Comparison of ENCODE assay signal across 8 cellular contexts in the genomic region with DNA sequence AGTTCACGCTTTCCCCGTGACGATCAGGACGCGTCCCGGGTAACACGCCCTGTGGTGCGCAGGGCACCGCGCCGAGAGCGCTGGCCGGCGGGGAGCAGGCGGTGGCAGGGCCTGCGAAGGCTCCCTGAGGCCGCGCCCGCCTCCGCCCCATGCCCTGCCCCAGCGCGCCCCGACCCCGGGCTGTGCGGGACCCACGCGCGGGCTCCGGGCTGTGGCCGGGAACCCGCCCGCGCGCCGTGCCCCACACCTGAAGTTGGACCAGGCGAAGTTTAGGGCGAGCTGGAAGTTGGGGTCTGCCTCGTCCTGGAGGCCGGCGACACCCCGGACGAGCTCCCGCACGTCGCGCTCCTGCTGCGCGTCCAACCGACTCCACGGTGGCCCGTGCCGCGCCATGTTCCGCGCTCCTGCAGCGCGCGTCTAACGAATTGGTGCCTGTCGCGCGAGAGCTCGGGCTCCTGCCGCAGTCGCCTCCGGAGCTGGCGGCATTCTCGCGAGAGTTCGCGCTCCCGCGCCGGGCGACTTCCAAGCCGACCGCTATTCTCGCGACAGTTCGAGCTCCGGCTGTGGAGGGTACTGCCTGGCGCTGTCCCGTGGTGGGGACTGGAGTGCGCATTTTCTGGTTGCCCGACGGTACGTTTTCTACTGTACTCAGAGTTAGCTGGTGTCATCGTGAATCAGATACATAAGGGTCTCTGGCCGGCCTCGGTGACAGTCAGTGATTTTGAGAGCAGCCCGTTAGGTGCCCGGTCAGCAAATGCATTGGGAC. TPM values are rescaled to one million over a fixed set of nuclear protein-coding genes. Genes with fewer than 3 reads are reported as not detected.
DNase-seq lines count a peak whose midpoint lies in the region; ATAC-seq and TF ChIP-seq lines count a peak whose summit lies in the region.

Gene TUBGCP5, minus strand, starts transcription at position 419 of the 766 bp plus-strand sequence. Its CDS starts 26 bp downstream, at position 393.

- peak within 1 kb of the TSS; percentile 99 for H3K4me3 Mint-ChIP-seq in Caco-2 (ENCODE audit: unreplicated experiment)
- peak within 1 kb of the TSS; percentile 85 to 92 for H3K4me3 Mint-ChIP-seq in effector memory CD8-positive, alpha-beta T cell
- H3K4me3 Mint-ChIP-seq in memory B cell = peak within 1 kb of the TSS; percentile 96

- intact Hi-C loops in Caco-2 (cut with micrococcal nuclease; ENCODE audit: unreplicated experiment) = loop anchor here (2.0 to 5.0 kb wide), 4 partner anchors 33 to 427 kb away; no protein-coding TSS in a partner anchor

- peak within 1 kb of the TSS; percentile 79 for H3K4me3 ChIP-seq in Caco-2 (ENCODE audit: low read depth, low read length)

- DNase-seq in Caco-2 = peak; percentile 99 to 100
- peak; percentile 99 for DNase-seq in HT-29 (ENCODE audit: low spot score)
- peak; percentile 89 for DNase-seq in NK-92 treated with Interleukin-12 subunit alpha and Interleukin-12 subunit beta, amount 100 ng/mL, for 24 hours (lab: John Stamatoyannopoulos, UW)
- DNase-seq in activated CD8-positive, alpha-beta memory T cell treated with anti-CD3 and anti-CD28 coated beads for 24 hours = peak; percentile 98
- DNase-seq in effector memory CD8-positive, alpha-beta T cell = peak; percentile 94 to 96 (median 96)
- DNase-seq in memory B cell (ENCODE audit: low spot score in 2 of 2) = peak; percentile 93 to 97
- peak; percentile 88 for DNase-seq in stimulated activated CD8-positive, alpha-beta memory T cell treated with anti-CD3 and anti-CD28 coated beads, Interleukin-12 subunit alpha, Interleukin-12 subunit beta, amount 100 ng/mL, for 1 hour (ENCODE audit: low read depth)

- ATAC-seq in GM21360 (IDR thresholded peaks at IDR 0.05; ENCODE audit: unreplicated experiment) (peak; percentile 92), memory B cell (ENCODE audit: low read depth) (peak; percentile 91)
- peak; percentile 90 for ATAC-seq in effector memory CD8-positive, alpha-beta T cell (replicated peaks)

- POLR2A ChIA-PET in Caco-2 (lab: Charles Lee) = interaction anchor here (0.5 to 1.7 kb wide), 11 partner anchors 8 to 445 kb away, joined by 3 to 10 read pairs (median 4); partner anchors contain the start of genes CYFIP1 and NIPA2

- peak; percentile 27 to 44 for TF ChIP-seq CTCF in Caco-2 (IDR thresholded peaks at IDR 0.05; ENCODE audit: insufficient read depth in 1 of 2, low read depth in 1 of 2, low read length in 1 of 2, severe bottlenecking in 1 of 2, unreplicated experiment in 1 of 2)

- peak within 1 kb of the TSS; percentile 99 for H3K27ac Mint-ChIP-seq in Caco-2 (ENCODE audit: unreplicated experiment)
- H3K27ac Mint-ChIP-seq in effector memory CD8-positive, alpha-beta T cell = peak within 1 kb of the TSS; percentile 89 to 90
- H3K27ac Mint-ChIP-seq in memory B cell = peak within 1 kb of the TSS; percentile 84

- CTCF ChIA-PET in Caco-2 (lab: Charles Lee) = interaction anchor here (0.6 to 1.3 kb wide), 6 partner anchors 10 to 839 kb away, joined by 3 to 5 read pairs (median 4); no protein-coding TSS in a partner anchor

- H3K9me3 ChIP-seq in Caco-2 = no peaks in the 10 kb centered on the region

- H3K36me3 Mint-ChIP-seq in Caco-2 (ENCODE audit: insufficient read depth, unreplicated experiment) (peaks cover 22% of the 10 kb centered on the region), memory B cell (peaks cover 8% of the 10 kb centered on the region)
- H3K36me3 Mint-ChIP-seq in effector memory CD8-positive, alpha-beta T cell (ENCODE audit: insufficient read depth) = peaks cover 22% of the 10 kb centered on the region

- peaks cover 10% of the 10 kb centered on the region for H3K36me3 ChIP-seq in Caco-2 (ENCODE audit: control insufficient read depth, insufficient read depth, low read length)

- H3K4me1 Mint-ChIP-seq in Caco-2 (ENCODE audit: low read depth, unreplicated experiment) (peaks cover 17% of the 10 kb centered on the region), memory B cell (peaks cover 9% of the 10 kb centered on the region)
- peaks cover 15 to 18% of the 10 kb centered on the region in 2 donors for H3K4me1 Mint-ChIP-seq in effector memory CD8-positive, alpha-beta T cell (ENCODE audit: low read depth in 2 of 2)

- H3K27me3 Mint-ChIP-seq in Caco-2 (ENCODE audit: insufficient read depth, unreplicated experiment) (no peaks in the 10 kb centered on the region), memory B cell (no peaks in the 10 kb centered on the region)
- H3K27me3 Mint-ChIP-seq in effector memory CD8-positive, alpha-beta T cell = no peaks in the 10 kb centered on the region

- BruUV-seq in Caco-2 (replicated peaks; lab: Mats Ljungman, UMichigan) = no TSS peak

- peaks cover 11% of the 10 kb centered on the region for H3K4me1 ChIP-seq in Caco-2

- peaks cover 3% of the 10 kb centered on the region for H3K9me3 Mint-ChIP-seq in Caco-2 (ENCODE audit: unreplicated experiment)
- H3K9me3 Mint-ChIP-seq in effector memory CD8-positive, alpha-beta T cell = no peaks in the 10 kb centered on the region
- no peaks in the 10 kb centered on the region for H3K9me3 Mint-ChIP-seq in memory B cell

- no peaks in the 10 kb centered on the region for H3K27me3 ChIP-seq in Caco-2 (replicated peaks; ENCODE audit: control insufficient read depth, insufficient read depth, low read length)

RNA-seq across cellular contexts. Expression of gene TUBGCP5, which starts in this region (rescaled TPM):
- total RNA-seq in Caco-2 (2022) = 48.3 and 53.1 TPM in 2 replicates
- total RNA-seq in HT-29 (2014; rRNA removed; shearing (Covaris generic)) = 10.5 and 15.6 TPM in 2 replicates

Comparison
In these comparisons a context has a peak if more than half of its experiments do, and no peak if none do; other contexts are left out.
1. Peak in every context shown above with its lines: DNase-seq, ATAC-seq and H3K4me3 ChIP-seq.